In genomic region chr16:49441366-49441780, GRCh38 we compare ENCODE assay signal across 9 cellular contexts.
DNase-seq lines count a peak whose midpoint lies in the region; ATAC-seq and TF ChIP-seq lines count a peak whose summit lies in the region.
"Had no signal": no experiment of that assay in that cellular context is flagged by ENCODE, and none has a peak within 500 bp of the region (broad histone marks: within the 10 kb centered on the region; RNA-seq: fewer than 3 reads in every experiment).

No MANE protein-coding gene starts in this region.

- H4K20me1 ChIP-seq in GM23338 (replicated peaks; ENCODE audit: insufficient read depth) (no peaks in the 10 kb centered on the region), PC-9 (ENCODE audit: insufficient read depth) (no peaks in the 10 kb centered on the region)

- H3K79me2 ChIP-seq in GM23338 (replicated peaks; ENCODE audit: insufficient read depth) (no peaks in the 10 kb centered on the region), PC-9 (ENCODE audit: low read depth) (no peaks in the 10 kb centered on the region)

- POLR2A ChIA-PET in PC-9 (lab: Charles Lee; ENCODE audit: unreplicated experiment): no interaction called here

- no peaks in the 10 kb centered on the region for H3K9me3 Mint-ChIP-seq in GM23338

- no peak overlapping the region for H3K27ac ChIP-seq in GM23338 (ENCODE audit: low read depth)
- no peak overlapping the region for H3K27ac ChIP-seq in PC-9

- no TSS peak for BruUV-seq in PC-9 (replicated peaks; lab: Mats Ljungman, UMichigan)

- peak; percentile 72 for ATAC-seq in GM18499 (IDR thresholded peaks at IDR 0.05; ENCODE audit: insufficient read depth, unreplicated experiment)
- peak; percentile 77 for ATAC-seq in GM23338

- peaks cover 56% of the 10 kb centered on the region for H3K4me1 Mint-ChIP-seq in GM23338

- H3K27me3 ChIP-seq in GM23338 (ENCODE audit: insufficient read depth) (no peaks in the 10 kb centered on the region), PC-9 (ENCODE audit: insufficient read depth, low read depth) (peaks cover 84% of the 10 kb centered on the region)

- DNase-seq in GM23338 (ENCODE audit: low spot score): peak; percentile 79
- DNase-seq in NCI-H1436 (lab: John Stamatoyannopoulos, UW): peak; percentile 72
- DNase-seq in activated T-cell treated with anti-CD3 and anti-CD28 coated beads, Interleukin-2, amount 50 U/mL, for 48 hours: peak; percentile 64 to 71
- DNase-seq in iPS-NIHi11 (ENCODE audit: low spot score): peak; percentile 74
- DNase-seq in stimulated activated CD8-positive, alpha-beta memory T cell treated with anti-CD3 and anti-CD28 coated beads, Interleukin-15, amount 100 ng/mL, for 48 hours (ENCODE audit: low read depth in 2 of 2): peak; percentile 21 to 28
- DNase-seq in PC-9: no peak
- DNase-seq in NCI-H345 treated with DMSO at 0.1 percent for 48 hours (lab: John Stamatoyannopoulos, UW; ENCODE audit: unreplicated experiment): no peak

- H2AFZ ChIP-seq in GM23338 (peak overlapping the region; percentile 56; the same call in 1 of the 2 replicates), PC-9 (no peak overlapping the region)

- no peaks in the 10 kb centered on the region for H3K9me2 ChIP-seq in GM23338 (ENCODE audit: insufficient read depth)
- no peaks in the 10 kb centered on the region for H3K9me2 ChIP-seq in PC-9 (ENCODE audit: insufficient read depth)

- H3K27ac Mint-ChIP-seq in GM23338: no peak overlapping the region

- CTCF ChIA-PET in PC-9 (lab: Charles Lee): no interaction called here

- no peaks in the 10 kb centered on the region for H3K9me3 ChIP-seq in PC-9 (ENCODE audit: insufficient read depth, low read depth)

- intact Hi-C loops in PC-9 (cut with micrococcal nuclease; ENCODE audit: unreplicated experiment): no loop called here

- H3K4me2 ChIP-seq in GM23338 (peak overlapping the region; percentile 56; the same call in 1 of the 2 replicates), PC-9 (no peak overlapping the region)

- H3F3A ChIP-seq in GM23338 (replicated peaks; ENCODE audit: low read depth) (no peaks in the 10 kb centered on the region), PC-9 (ENCODE audit: insufficient read depth, low read depth) (no peaks in the 10 kb centered on the region)

- H3K36me3 Mint-ChIP-seq in GM23338 (ENCODE audit: low read depth): no peaks in the 10 kb centered on the region

- peak overlapping the region; percentile 42; the same call in 2 of the 3 replicates for H3K4me3 Mint-ChIP-seq in GM23338

- peaks cover 16% of the 10 kb centered on the region for H3K27me3 Mint-ChIP-seq in GM23338 (ENCODE audit: insufficient read depth, low read depth, poor library complexity)

- H3K4me1 ChIP-seq in GM23338 (ENCODE audit: insufficient read depth): peaks cover 24% of the 10 kb centered on the region
- H3K4me1 ChIP-seq in PC-9 (replicated peaks; ENCODE audit: insufficient read depth): no peaks in the 10 kb centered on the region

- TF ChIP-seq CTCF in GM23338 (conservative IDR thresholded peaks at IDR 0.05; ENCODE audit: low read depth in 2 of 2): peak; percentile 54 to 57
- no peak for TF ChIP-seq CTCF in PC-9 (conservative IDR thresholded peaks at IDR 0.05)

- H3K36me3 ChIP-seq in GM23338 (ENCODE audit: insufficient read depth) (no peaks in the 10 kb centered on the region), PC-9 (ENCODE audit: low read depth) (no peaks in the 10 kb centered on the region)

- H3K4me3 ChIP-seq in GM23338: no peak overlapping the region
- no peak overlapping the region for H3K4me3 ChIP-seq in PC-9
- H3K4me3 ChIP-seq: skin epidermis had no signal

TF ChIP-seq in GM23338, 12 proteins besides CTCF, POLR2A, EP300 and RAD21 (continues in another document):
- TF ChIP-seq REST (IDR thresholded peaks at IDR 0.05; ENCODE audit: unreplicated experiment): no peak
- no peak for TF ChIP-seq EZH2phosphoT487 (IDR thresholded peaks at IDR 0.05; ENCODE audit: unreplicated experiment)
- no peak for TF ChIP-seq CREB1 (CRISPR knock-in tag; IDR thresholded peaks at IDR 0.05; ENCODE audit: low read depth)
- TF ChIP-seq EZH2 (IDR thresholded peaks at IDR 0.05; ENCODE audit: low read depth, unreplicated experiment): no peak
- no peak for TF ChIP-seq POLR2AphosphoS5 (IDR thresholded peaks at IDR 0.05; ENCODE audit: low read depth)
- TF ChIP-seq ETS1 (IDR thresholded peaks at IDR 0.05): no peak
- TF ChIP-seq NANOG (IDR thresholded peaks at IDR 0.05; ENCODE audit: borderline replicate concordance): no peak
- TF ChIP-seq STAT1 (IDR thresholded peaks at IDR 0.05; ENCODE audit: unreplicated experiment): no peak
- TF ChIP-seq ZNF331 (CRISPR knock-in tag; IDR thresholded peaks at IDR 0.05; ENCODE audit: low read depth): no peak
- no peak for TF ChIP-seq JUNB (IDR thresholded peaks at IDR 0.05; ENCODE audit: unreplicated experiment)

Comparison
In these comparisons a context has a peak if more than half of its experiments do, and no peak if none do; other contexts are left out.
1. DNase-seq: peak in GM23338 (single experiment), NCI-H1436 (single experiment), activated T-cell treated with anti-CD3 and anti-CD28 coated beads, Interleukin-2, amount 50 U/mL, for 48 hours (2 of 2), iPS-NIHi11 (single experiment) and stimulated activated CD8-positive, alpha-beta memory T cell treated with anti-CD3 and anti-CD28 coated beads, Interleukin-15, amount 100 ng/mL, for 48 hours (2 of 2); none in PC-9 (0 of 2) and NCI-H345 treated with DMSO at 0.1 percent for 48 hours (single experiment).